1 cellular context compared by ENCODE assay signal in the genomic region with DNA sequence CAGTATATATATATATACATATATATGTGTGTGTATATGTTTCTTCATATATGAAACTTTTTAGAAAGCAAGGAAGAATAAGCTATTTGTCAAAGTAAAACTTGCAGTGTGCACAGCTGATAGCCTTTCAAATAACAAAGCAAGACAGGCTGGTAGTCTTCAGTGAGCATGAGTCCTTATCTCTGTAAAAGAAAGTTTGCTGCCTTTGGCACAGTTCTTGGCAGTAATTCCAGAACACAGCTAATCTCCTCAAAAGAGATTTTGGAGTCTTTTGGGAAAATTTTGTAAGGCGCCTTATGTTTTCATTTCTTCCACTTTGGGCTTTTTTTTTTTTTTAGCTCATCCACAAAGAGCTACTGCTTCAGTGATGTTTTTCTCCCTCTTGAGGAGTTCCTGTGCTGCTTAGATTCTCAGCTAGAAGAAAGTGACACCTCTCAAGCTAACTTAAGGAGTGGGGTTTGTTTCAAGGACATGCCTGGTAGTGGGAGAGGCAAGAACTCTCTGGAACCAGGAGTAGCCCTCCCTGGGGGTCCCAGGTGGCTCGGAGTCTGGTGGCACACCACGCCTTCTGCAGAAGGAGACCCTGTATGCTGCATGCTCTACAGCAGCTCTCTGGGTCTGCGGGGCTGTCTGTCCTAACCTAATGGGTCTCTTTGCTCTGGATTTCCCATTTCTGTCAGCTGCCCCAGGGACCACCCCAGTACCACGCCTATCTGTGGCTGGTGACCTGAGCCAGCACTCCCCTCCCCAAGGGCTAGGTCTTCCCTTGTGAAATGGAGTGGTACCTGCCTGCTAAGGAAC.
TF ChIP-seq lines count a peak whose summit lies in the region.

No MANE protein-coding gene starts in this region.

TF ChIP-seq in H1, 55 proteins besides CTCF, POLR2A, EP300 and RAD21:
- TF ChIP-seq SAP30 (IDR thresholded peaks at IDR 0.05; ENCODE audit: insufficient read depth, insufficient replicate concordance, low read length) = no peak
- TF ChIP-seq CBX8 (IDR thresholded peaks at IDR 0.05; ENCODE audit: borderline replicate concordance, low read depth, low read length) = no peak
- TF ChIP-seq SRF (IDR thresholded peaks at IDR 0.05; ENCODE audit: low read depth, low read length) = no peak
- TF ChIP-seq, protein P1, sequence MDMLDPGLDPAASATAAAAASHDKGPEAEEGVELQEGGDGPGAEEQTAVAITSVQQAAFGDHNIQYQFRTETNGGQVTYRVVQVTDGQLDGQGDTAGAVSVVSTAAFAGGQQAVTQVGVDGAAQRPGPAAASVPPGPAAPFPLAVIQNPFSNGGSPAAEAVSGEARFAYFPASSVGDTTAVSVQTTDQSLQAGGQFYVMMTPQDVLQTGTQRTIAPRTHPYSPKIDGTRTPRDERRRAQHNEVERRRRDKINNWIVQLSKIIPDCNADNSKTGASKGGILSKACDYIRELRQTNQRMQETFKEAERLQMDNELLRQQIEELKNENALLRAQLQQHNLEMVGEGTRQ (IDR thresholded peaks at IDR 0.05; ENCODE audit: low read length) = no peak
- TF ChIP-seq EGR1 (IDR thresholded peaks at IDR 0.05; ENCODE audit: borderline replicate concordance, low read depth, low read length) = no peak
- no peak for TF ChIP-seq KDM4A (IDR thresholded peaks at IDR 0.05; ENCODE audit: low read depth, low read length, severe bottlenecking)
- no peak for TF ChIP-seq HDAC2 (IDR thresholded peaks at IDR 0.05; ENCODE audit: borderline replicate concordance in 1 of 2, low read depth in 2 of 2, low read length in 2 of 2)
- no peak for TF ChIP-seq SP2 (IDR thresholded peaks at IDR 0.05; ENCODE audit: low read length)
- TF ChIP-seq EZH2 (IDR thresholded peaks at IDR 0.05; ENCODE audit: low read depth, low read length, severe bottlenecking) = no peak
- no peak for TF ChIP-seq SIX5 (IDR thresholded peaks at IDR 0.05; ENCODE audit: low read depth, low read length)
- no peak for TF ChIP-seq NANOG (IDR thresholded peaks at IDR 0.05; ENCODE audit: insufficient read depth, low read depth, low read length, poor library complexity, severe bottlenecking)
- no peak for TF ChIP-seq GABPA (IDR thresholded peaks at IDR 0.05; ENCODE audit: borderline replicate concordance, insufficient read depth, low read length)
- no peak for TF ChIP-seq MAFK (IDR thresholded peaks at IDR 0.05; ENCODE audit: low read depth, low read length)
- no peak for TF ChIP-seq CEBPB (IDR thresholded peaks at IDR 0.05; ENCODE audit: low read depth, low read length)
- no peak for TF ChIP-seq ZNF274 (IDR thresholded peaks at IDR 0.05; ENCODE audit: borderline replicate concordance, extremely low read depth, low read length)
- no peak for TF ChIP-seq RFX5 (IDR thresholded peaks at IDR 0.05; ENCODE audit: borderline replicate concordance, low read depth, low read length)
- no peak for TF ChIP-seq YY1 (IDR thresholded peaks at IDR 0.05; ENCODE audit: low read depth, low read length)
- TF ChIP-seq SUZ12 (IDR thresholded peaks at IDR 0.05; ENCODE audit: low read length) = no peak
- no peak for TF ChIP-seq BCL11A (IDR thresholded peaks at IDR 0.05; ENCODE audit: low read depth in 2 of 2, low read length in 2 of 2)
- TF ChIP-seq RXRA (IDR thresholded peaks at IDR 0.05; ENCODE audit: insufficient read depth, low read depth, low read length) = no peak
TF ChIP-seq in H1: peak in this region for 0.
